In genomic region chr18:11163668-11164067, GRCh38 we compare ENCODE assay signal across 9 cellular contexts. TPM values are rescaled to one million over a fixed set of nuclear protein-coding genes. Genes with fewer than 3 reads are reported as not detected.
A peak's percentile ranks its signal among the peaks of the same experiment; 100 is the strongest.
DNase-seq lines count a peak whose midpoint lies in the region; ATAC-seq, FAIRE-seq and TF ChIP-seq lines count a peak whose summit lies in the region.
"Had no signal": no experiment of that assay in that cellular context is flagged by ENCODE, and none has a peak within 500 bp of the region (broad histone marks: within the 10 kb centered on the region; RNA-seq: fewer than 3 reads in every experiment).

No MANE protein-coding gene starts in this region.

- 5% methylated on average over 7 of the region's 18 CpGs for WGBS in A549 (ENCODE audit: missing lambda C conversion rate)
- 0% methylated on average over 4 of the region's 18 CpGs for WGBS in right lobe of liver (ENCODE audit: insufficient coverage, low coverage, low lambda C conversion rate, missing lambda C conversion rate)
- 81 to 82% methylated on average over 18 of the region's 18 CpGs for WGBS in aorta, 2 donors

- POLR2A ChIA-PET in A549 (lab: Yijun Ruan, JAX) = no interaction called here

- intact Hi-C loops in right lobe of liver (cut with DNase I) = no loop called here
- intact Hi-C loops in aorta (cut with DNase I) = loop anchor here in 1 of 2 donors (10.0 kb wide), 1 partner anchor 391 kb away; no protein-coding TSS in a partner anchor

- CTCF ChIA-PET in A549 (lab: Yijun Ruan, JAX) = interaction anchor here (1.3 to 2.7 kb wide), 5 partner anchors 10 to 603 kb away, joined by 4 to 13 read pairs (median 6); no protein-coding TSS in a partner anchor

- H3K27ac ChIP-seq in A549 (no peak overlapping the region), right lobe of liver (no peak overlapping the region), aorta (ENCODE audit: low read depth in 1 of 2, low read length in 2 of 2) (no peak overlapping the region)

- no peak overlapping the region for H3K4me3 ChIP-seq in A549
- no peak overlapping the region for H3K4me3 ChIP-seq in H7 (ENCODE audit: insufficient read depth, low read depth, low read length)
- H3K4me3 ChIP-seq in right lobe of liver = no peak overlapping the region
- no peak overlapping the region for H3K4me3 ChIP-seq in aorta (ENCODE audit: low read length in 2 of 2)

- TF ChIP-seq CTCF in A549 (IDR thresholded peaks at IDR 0.05) (peak; percentile 48), right lobe of liver (IDR thresholded peaks at IDR 0.05) (peak; percentile 43 to 79 (median 64))

- H3K36me3 ChIP-seq in H7 (replicated peaks; ENCODE audit: control insufficient read depth, insufficient read depth, low read length) (no peaks in the 10 kb centered on the region), right lobe of liver (no peaks in the 10 kb centered on the region), aorta (ENCODE audit: control insufficient read depth in 1 of 2, insufficient read depth in 2 of 2, low read length in 1 of 2) (no peaks in the 10 kb centered on the region)

- no peak for TF ChIP-seq EP300 in A549 (IDR thresholded peaks at IDR 0.05)

- H3K9me3 ChIP-seq in A549 (no peaks in the 10 kb centered on the region), right lobe of liver (no peaks in the 10 kb centered on the region), aorta (ENCODE audit: control insufficient read depth, low read length) (no peaks in the 10 kb centered on the region)

- H3K4me2 ChIP-seq in A549 = peak overlapping the region; percentile 61

- H3K27me3 ChIP-seq in H7 (ENCODE audit: control insufficient read depth, insufficient read depth, low read length) (peaks cover 12% of the 10 kb centered on the region; the same call in 1 of the 2 replicates), right lobe of liver (no peaks in the 10 kb centered on the region), aorta (ENCODE audit: control insufficient read depth in 1 of 2, insufficient read depth in 2 of 2, low read length in 1 of 2) (no peaks in the 10 kb centered on the region)

- FAIRE-seq in A549 (lab: Jason Lieb, UNC) = no peak

- ATAC-seq in A549 = peak; percentile 89
- peak; percentile 93 to 97 (median 95) for ATAC-seq in right lobe of liver
- ATAC-seq in aorta (ENCODE audit: low FRiP score) = no peak
- no peak for ATAC-seq in HG03280 (IDR thresholded peaks at IDR 0.05; ENCODE audit: unreplicated experiment)

- peak; percentile 21 to 42; a peak in 2 of 5 replicates for TF ChIP-seq RAD21 in A549 (conservative IDR thresholded peaks at IDR 0.05 in 1 of 2, IDR thresholded peaks at IDR 0.05 in 1 of 2)

- H3K4me1 ChIP-seq in A549 (no peaks in the 10 kb centered on the region), right lobe of liver (no peaks in the 10 kb centered on the region), aorta (ENCODE audit: control insufficient read depth in 1 of 2, insufficient read depth in 2 of 2, low read length in 2 of 2) (no peaks in the 10 kb centered on the region)

- DNase-seq in A549 (ENCODE audit: low read depth in 1 of 2, low spot score in 1 of 2) (peak; percentile 18 to 36), H7 (peak; percentile 72), dermis blood vessel endothelial cell (peak; percentile 69), right lobe of liver (peak; percentile 48 to 67 (median 58)), aorta (no peak), KG1 (lab: John Stamatoyannopoulos, UW) (no peak), NCI-H1105 (lab: John Stamatoyannopoulos, UW) (no peak)
- DNase-seq: COR-L47 had no signal

- no peak for TF ChIP-seq POLR2A in A549 (IDR thresholded peaks at IDR 0.05; ENCODE audit: low read length)
- no peak for TF ChIP-seq POLR2A in right lobe of liver (IDR thresholded peaks at IDR 0.05)

TF ChIP-seq in A549, 52 proteins besides CTCF, POLR2A, EP300 and RAD21:
- TF ChIP-seq SMC3 (IDR thresholded peaks at IDR 0.05) (peak; percentile 51), EHF (CRISPR knock-in tag; IDR thresholded peaks at IDR 0.05) (no peak), CEBPB (IDR thresholded peaks at IDR 0.05) (no peak), MYC (IDR thresholded peaks at IDR 0.05; ENCODE audit: borderline replicate concordance, low read length) (no peak), CBX8 (IDR thresholded peaks at IDR 0.05) (no peak), BHLHE40 (IDR thresholded peaks at IDR 0.05; ENCODE audit: low read depth, low read length) (no peak), KDM1A (IDR thresholded peaks at IDR 0.05; ENCODE audit: low read depth) (no peak)

RNA-seq across cellular contexts. Expression of gene PIEZO2, which starts 14.3 kb away (rescaled TPM):
- polyA plus RNA-seq in A549 (2011; rRNA removed) (0.80 and 1.3 TPM in 2 replicates), A549 (2017; fragmentation: RNase III; extraction: RNeasy Plus Mini Kit Qiagen cat#74134 plus additional on column Dnase treatment) (1.4 to 1.8 TPM (median 1.6 TPM) in 3 replicates), aorta (under 1 TPM; 0.50 to 0.90 TPM)
- polyA plus RNA-seq in A549 (2012; cell fraction: cytosol; rRNA removed) = 0.18 and 0.26 TPM in 2 replicates
- 0.34 and 0.67 TPM in 2 replicates for polyA plus RNA-seq in A549 (2012; cell fraction: nucleus; rRNA removed)
- 2.3 and 3.6 TPM in 2 replicates for polyA minus RNA-seq in A549 (2011; rRNA and poly(A)+ RNA removed)
- 3.0 and 6.5 TPM in 2 replicates for total RNA-seq in H7 (2014; rRNA removed; shearing (Covaris generic))
- total RNA-seq in dermis blood vessel endothelial cell (141 and 342 TPM in 2 replicates), right lobe of liver (10 to 100 TPM in 3 of 6 experiments, 1 to 10 TPM in 3; 6.6 to 16.9 (median 10.1) TPM), aorta (1 to 10 TPM; 2.3 to 8.8 TPM)

Comparison
In these comparisons a context has a peak if more than half of its experiments do, and no peak if none do; other contexts are left out.
1. ATAC-seq: peak in A549 (2 of 2) and right lobe of liver (4 of 4); none in aorta (single experiment) and HG03280 (single experiment).
2. DNase-seq: peak in A549 (2 of 2), H7 (single experiment), dermis blood vessel endothelial cell (single experiment) and right lobe of liver (3 of 3); none in aorta (0 of 2), KG1 (single experiment) and NCI-H1105 (single experiment).